ENCODE assay signal across 10 cellular contexts in genomic region chr21:16534408-16535099, GRCh38.
DNase-seq lines count a peak whose midpoint lies in the region; ATAC-seq, FAIRE-seq and TF ChIP-seq lines count a peak whose summit lies in the region.
"Had no signal": no experiment of that assay in that cellular context is flagged by ENCODE, and none has a peak within 500 bp of the region (broad histone marks: within the 10 kb centered on the region; RNA-seq: fewer than 3 reads in every experiment).

No MANE protein-coding gene starts in this region.

- H3K27me3 Mint-ChIP-seq in CD8-positive, alpha-beta T cell (ENCODE audit: low read depth) = no peaks in the 10 kb centered on the region
- H3K27me3 Mint-ChIP-seq: activated CD4-positive, alpha-beta T cell treated with anti-CD3 and anti-CD28 coated beads, Interleukin-2, amount 10 ng/mL, durations not matched to agents 7 days and 5 days had no signal

- H3K4me3 ChIP-seq in HFF-Myc (replicated peaks; ENCODE audit: low read depth, low read length) (peak overlapping the region; percentile 30), ascending aorta (peak overlapping the region; percentile 46 to 62), subcutaneous abdominal adipose tissue (ENCODE audit: low read depth in 1 of 5, low read length in 5 of 5) (peak overlapping the region; percentile 54 to 90 (median 64))
- no peak overlapping the region for H3K4me3 ChIP-seq in CD8-positive, alpha-beta T cell (ENCODE audit: low read depth, low read length)
- H3K4me3 ChIP-seq: smooth muscle cell had no signal

- no peak for TF ChIP-seq CTCF in HFF-Myc (IDR thresholded peaks at IDR 0.05; ENCODE audit: low read depth, low read length, missing control alignments)
- no peak for TF ChIP-seq CTCF in ascending aorta (IDR thresholded peaks at IDR 0.05)
- no peak for TF ChIP-seq CTCF in CD8-positive, alpha-beta T cell (IDR thresholded peaks at IDR 0.05)
- no peak for TF ChIP-seq CTCF in D721Med (IDR thresholded peaks at IDR 0.05; ENCODE audit: insufficient read depth, missing control alignments)

- no peaks in the 10 kb centered on the region for H3K9me3 ChIP-seq in ascending aorta
- no peaks in the 10 kb centered on the region for H3K9me3 ChIP-seq in subcutaneous abdominal adipose tissue (ENCODE audit: control insufficient read depth in 5 of 5, low read length in 5 of 5)
- no peaks in the 10 kb centered on the region for H3K9me3 ChIP-seq in CD8-positive, alpha-beta T cell (ENCODE audit: low read length)

- CTCF ChIA-PET in CD8-positive, alpha-beta T cell (lab: Charles Lee) = no interaction called here

- FAIRE-seq in D721Med (lab: Jason Lieb, UNC) = no peak

- H3K4me3 Mint-ChIP-seq in CD8-positive, alpha-beta T cell = no peak overlapping the region
- H3K4me3 Mint-ChIP-seq: activated CD4-positive, alpha-beta T cell treated with anti-CD3 and anti-CD28 coated beads, Interleukin-2, amount 10 ng/mL, durations not matched to agents 7 days and 5 days had no signal

- H3K27ac ChIP-seq in ascending aorta (peak overlapping the region; percentile 84 to 85), subcutaneous abdominal adipose tissue (ENCODE audit: low read depth, low read length) (peak overlapping the region; percentile 97)
- no peak overlapping the region for H3K27ac ChIP-seq in CD8-positive, alpha-beta T cell (ENCODE audit: low read depth, low read length)

- H3K4me1 ChIP-seq in ascending aorta = no peaks in the 10 kb centered on the region
- peaks cover 0 to 19% (median 18%) of the 10 kb centered on the region in 5 donors for H3K4me1 ChIP-seq in subcutaneous abdominal adipose tissue (ENCODE audit: control insufficient read depth in 5 of 5, insufficient read depth in 5 of 5, low read length in 5 of 5)
- no peaks in the 10 kb centered on the region for H3K4me1 ChIP-seq in CD8-positive, alpha-beta T cell (ENCODE audit: insufficient read depth, low read length)

- DNase-seq in HFF-Myc (ENCODE audit: extremely low read depth, low read depth) (peak; percentile 39), ascending aorta (ENCODE audit: low spot score in 2 of 2) (peak in 1 of 2 donors; percentile 77), hepatic stellate cell (ENCODE audit: low spot score) (peak; percentile 5), D721Med (ENCODE audit: insufficient read length, low spot score) (no peak), germinal center (ENCODE audit: low spot score) (no peak)
- no peak for DNase-seq in CD8-positive, alpha-beta T cell
- DNase-seq: activated CD4-positive, alpha-beta T cell treated with anti-CD3 and anti-CD28 coated beads, Interleukin-2, amount 10 ng/mL, durations not matched to agents 7 days and 5 days had no signal

- H3K4me1 Mint-ChIP-seq in CD8-positive, alpha-beta T cell (ENCODE audit: low read depth) = no peaks in the 10 kb centered on the region
- H3K4me1 Mint-ChIP-seq: activated CD4-positive, alpha-beta T cell treated with anti-CD3 and anti-CD28 coated beads, Interleukin-2, amount 10 ng/mL, durations not matched to agents 7 days and 5 days had no signal

- ATAC-seq in CD8-positive, alpha-beta T cell = no peak
- ATAC-seq in GM19395 (IDR thresholded peaks at IDR 0.05; ENCODE audit: unreplicated experiment) = no peak

- H3K27ac Mint-ChIP-seq in CD8-positive, alpha-beta T cell = no peak overlapping the region
- H3K27ac Mint-ChIP-seq: activated CD4-positive, alpha-beta T cell treated with anti-CD3 and anti-CD28 coated beads, Interleukin-2, amount 10 ng/mL, durations not matched to agents 7 days and 5 days had no signal

- intact Hi-C loops in ascending aorta (cut with DNase I) = loop anchor here (5.0 kb wide), 2 partner anchors 38 to 112 kb away; no protein-coding TSS in a partner anchor
- intact Hi-C loops in CD8-positive, alpha-beta T cell (cut with DNase I, micrococcal nuclease) = no loop called here

- H3K36me3 Mint-ChIP-seq in CD8-positive, alpha-beta T cell = no peaks in the 10 kb centered on the region

- no peaks in the 10 kb centered on the region for H3K27me3 ChIP-seq in ascending aorta
- H3K27me3 ChIP-seq in subcutaneous abdominal adipose tissue (ENCODE audit: control insufficient read depth in 5 of 5, insufficient read depth in 4 of 5, low read length in 5 of 5) = no peaks in the 10 kb centered on the region
- no peaks in the 10 kb centered on the region for H3K27me3 ChIP-seq in CD8-positive, alpha-beta T cell (ENCODE audit: insufficient read depth, low read length)

- H3K36me3 ChIP-seq in ascending aorta (no peaks in the 10 kb centered on the region), subcutaneous abdominal adipose tissue (ENCODE audit: control insufficient read depth in 5 of 5, insufficient read depth in 5 of 5, low read length in 5 of 5) (no peaks in the 10 kb centered on the region)
- no peaks in the 10 kb centered on the region for H3K36me3 ChIP-seq in CD8-positive, alpha-beta T cell (ENCODE audit: insufficient read depth, low read length)

- H3K9me3 Mint-ChIP-seq in CD8-positive, alpha-beta T cell = peaks cover 10% of the 10 kb centered on the region

- peak overlapping the region in 2 of 5 donors; percentile 52 to 88 for H3K9ac ChIP-seq in subcutaneous abdominal adipose tissue (ENCODE audit: low read length in 5 of 5)

- POLR2A ChIA-PET in CD8-positive, alpha-beta T cell (lab: Charles Lee) = no interaction called here

Comparison
In these comparisons a context has a peak if more than half of its experiments do, and no peak if none do; other contexts are left out.
1. DNase-seq: peak in HFF-Myc (single experiment) and hepatic stellate cell (single experiment); none in CD8-positive, alpha-beta T cell (0 of 7), D721Med (single experiment) and germinal center (single experiment).